In genomic region chr10:128744092-128744491, GRCh38 we compare ENCODE assay signal across 19 cellular contexts.
"Had no signal": no experiment of that assay in that cellular context is flagged by ENCODE, and none has a peak within 500 bp of the region (broad histone marks: within the 10 kb centered on the region; RNA-seq: fewer than 3 reads in every experiment).

No MANE protein-coding gene starts in this region.

- H3K4me3 ChIP-seq: dorsolateral prefrontal cortex, gastrocnemius medialis, heart right ventricle, right atrium auricular region, sigmoid colon, skin epidermis, uterus had no signal

- DNase-seq: cortex of kidney; dorsolateral prefrontal cortex; effector CD8-positive, alpha-beta T cell; gastrocnemius medialis; heart right ventricle; kidney glomerular epithelial cell; natural killer cell; posterior cingulate gyrus; sigmoid colon; stimulated activated naive CD4-positive, alpha-beta T cell treated with Interleukin-2 at 50 U/mL for 16 hours; trophoblast cell; uterus had no signal

- H3K27ac Mint-ChIP-seq: mesothelial cell of epicardium, natural killer cell had no signal

- H3K4me1 Mint-ChIP-seq: natural killer cell had no signal

- H3K27me3 ChIP-seq: gastrocnemius medialis, right atrium auricular region, uterus had no signal

- H3K36me3 Mint-ChIP-seq: mesothelial cell of epicardium, natural killer cell had no signal

- H3K9me3 ChIP-seq: gastrocnemius medialis, heart right ventricle, right atrium auricular region, sigmoid colon, uterus had no signal

- H3K4me3 Mint-ChIP-seq: mesothelial cell of epicardium, natural killer cell, neural crest cell had no signal

- H3K4me1 ChIP-seq: gastrocnemius medialis, heart right ventricle, right atrium auricular region, sigmoid colon, uterus had no signal

- FAIRE-seq: endometrium had no signal

- H3K36me3 ChIP-seq: gastrocnemius medialis, heart right ventricle, right atrium auricular region, sigmoid colon, uterus had no signal

- ATAC-seq: esophagus mucosa, gastrocnemius medialis, heart right ventricle, left lobe of liver, natural killer cell had no signal

- H3K27ac ChIP-seq: dorsolateral prefrontal cortex, gastrocnemius medialis, heart right ventricle, right atrium auricular region, sigmoid colon, skin epidermis, uterus had no signal

- H3K9me3 Mint-ChIP-seq: mesothelial cell of epicardium, natural killer cell, neural crest cell had no signal
